ENCODE assay signal across 4 cellular contexts in genomic region chr1:16874968-16875367, GRCh38. TPM values are rescaled to one million over a fixed set of nuclear protein-coding genes. Genes with fewer than 3 reads are reported as not detected.
"Had no signal": no experiment of that assay in that cellular context is flagged by ENCODE, and none has a peak within 500 bp of the region (broad histone marks: within the 10 kb centered on the region; RNA-seq: fewer than 3 reads in every experiment).

No MANE protein-coding gene starts in this region.

RNA-seq across cellular contexts. Expression of gene RNU1-2, which starts 20.8 kb away (rescaled TPM):
- total RNA-seq: fibroblast of villous mesenchyme had no signal
- polyA plus RNA-seq: adipose tissue, esophagus, fibroblast of lung had no signal
